ENCODE assay signal across 1 cellular context in the genomic region with DNA sequence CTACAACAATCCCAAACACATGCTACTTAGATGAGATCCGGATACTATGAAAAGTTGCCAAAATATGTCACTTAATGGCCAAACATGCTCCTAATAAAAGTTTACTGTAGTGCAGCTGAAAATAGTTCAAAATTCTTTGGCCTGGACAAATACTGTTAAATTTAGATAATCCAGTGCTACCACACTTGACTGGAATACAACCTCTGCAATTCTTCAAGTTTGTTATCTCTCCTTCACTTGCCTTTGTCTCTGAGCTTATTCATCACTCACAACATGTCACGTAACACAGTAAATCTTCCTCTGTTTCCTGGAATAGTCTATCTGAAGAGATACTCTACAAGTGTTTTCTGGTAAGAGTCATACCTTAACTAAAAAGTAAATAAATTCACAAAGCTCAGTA.
TF ChIP-seq lines count a peak whose summit lies in the region.

No MANE protein-coding gene starts in this region.

TF ChIP-seq in K562, 482 proteins besides CTCF, POLR2A, EP300 and RAD21 (continued from another document and continues in another):
- TF ChIP-seq, protein P1, sequence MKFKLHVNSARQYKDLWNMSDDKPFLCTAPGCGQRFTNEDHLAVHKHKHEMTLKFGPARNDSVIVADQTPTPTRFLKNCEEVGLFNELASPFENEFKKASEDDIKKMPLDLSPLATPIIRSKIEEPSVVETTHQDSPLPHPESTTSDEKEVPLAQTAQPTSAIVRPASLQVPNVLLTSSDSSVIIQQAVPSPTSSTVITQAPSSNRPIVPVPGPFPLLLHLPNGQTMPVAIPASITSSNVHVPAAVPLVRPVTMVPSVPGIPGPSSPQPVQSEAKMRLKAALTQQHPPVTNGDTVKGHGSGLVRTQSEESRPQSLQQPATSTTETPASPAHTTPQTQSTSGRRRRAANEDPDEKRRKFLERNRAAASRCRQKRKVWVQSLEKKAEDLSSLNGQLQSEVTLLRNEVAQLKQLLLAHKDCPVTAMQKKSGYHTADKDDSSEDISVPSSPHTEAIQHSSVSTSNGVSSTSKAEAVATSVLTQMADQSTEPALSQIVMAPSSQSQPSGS (CRISPR knock-in tag; IDR thresholded peaks at IDR 0.05): no peak
- TF ChIP-seq, protein P2, sequence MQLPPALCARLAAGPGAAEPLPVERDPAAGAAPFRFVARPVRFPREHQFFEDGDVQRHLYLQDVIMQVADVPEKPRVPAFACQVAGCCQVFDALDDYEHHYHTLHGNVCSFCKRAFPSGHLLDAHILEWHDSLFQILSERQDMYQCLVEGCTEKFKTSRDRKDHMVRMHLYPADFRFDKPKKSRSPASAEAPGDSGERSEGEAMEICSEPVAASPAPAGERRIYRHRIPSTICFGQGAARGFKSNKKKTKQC (CRISPR knock-in tag; IDR thresholded peaks at IDR 0.05): no peak
- TF ChIP-seq, protein P3, sequence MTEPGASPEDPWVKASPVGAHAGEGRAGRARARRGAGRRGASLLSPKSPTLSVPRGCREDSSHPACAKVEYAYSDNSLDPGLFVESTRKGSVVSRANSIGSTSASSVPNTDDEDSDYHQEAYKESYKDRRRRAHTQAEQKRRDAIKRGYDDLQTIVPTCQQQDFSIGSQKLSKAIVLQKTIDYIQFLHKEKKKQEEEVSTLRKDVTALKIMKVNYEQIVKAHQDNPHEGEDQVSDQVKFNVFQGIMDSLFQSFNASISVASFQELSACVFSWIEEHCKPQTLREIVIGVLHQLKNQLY (CRISPR knock-in tag; conservative IDR thresholded peaks at IDR 0.05): no peak
- TF ChIP-seq HDAC6 (IDR thresholded peaks at IDR 0.05; ENCODE audit: low read depth, low read length): no peak
- TF ChIP-seq ZNF766 (CRISPR knock-in tag; conservative IDR thresholded peaks at IDR 0.05): peak; percentile 54; the same call in 1 of the 2 replicates
- TF ChIP-seq, protein P4, sequence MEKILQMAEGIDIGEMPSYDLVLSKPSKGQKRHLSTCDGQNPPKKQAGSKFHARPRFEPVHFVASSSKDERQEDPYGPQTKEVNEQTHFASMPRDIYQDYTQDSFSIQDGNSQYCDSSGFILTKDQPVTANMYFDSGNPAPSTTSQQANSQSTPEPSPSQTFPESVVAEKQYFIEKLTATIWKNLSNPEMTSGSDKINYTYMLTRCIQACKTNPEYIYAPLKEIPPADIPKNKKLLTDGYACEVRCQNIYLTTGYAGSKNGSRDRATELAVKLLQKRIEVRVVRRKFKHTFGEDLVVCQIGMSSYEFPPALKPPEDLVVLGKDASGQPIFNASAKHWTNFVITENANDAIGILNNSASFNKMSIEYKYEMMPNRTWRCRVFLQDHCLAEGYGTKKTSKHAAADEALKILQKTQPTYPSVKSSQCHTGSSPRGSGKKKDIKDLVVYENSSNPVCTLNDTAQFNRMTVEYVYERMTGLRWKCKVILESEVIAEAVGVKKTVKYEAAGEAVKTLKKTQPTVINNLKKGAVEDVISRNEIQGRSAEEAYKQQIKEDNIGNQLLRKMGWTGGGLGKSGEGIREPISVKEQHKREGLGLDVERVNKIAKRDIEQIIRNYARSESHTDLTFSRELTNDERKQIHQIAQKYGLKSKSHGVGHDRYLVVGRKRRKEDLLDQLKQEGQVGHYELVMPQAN (IDR thresholded peaks at IDR 0.05; ENCODE audit: borderline replicate concordance): no peak
- no peak for TF ChIP-seq ZKSCAN1 (IDR thresholded peaks at IDR 0.05; ENCODE audit: low read depth, low read length)
- no peak for TF ChIP-seq FOXK1 (CRISPR knock-in tag; IDR thresholded peaks at IDR 0.05; ENCODE audit: borderline replicate concordance)
- TF ChIP-seq NCOA1 (IDR thresholded peaks at IDR 0.05; ENCODE audit: low read depth): peak; percentile 35; the same call in 1 of the 2 replicates
- TF ChIP-seq PCBP1 (IDR thresholded peaks at IDR 0.05; ENCODE audit: low read depth, low read length, poor library complexity, severe bottlenecking): no peak
- TF ChIP-seq NR3C1 (CRISPR knock-in tag; IDR thresholded peaks at IDR 0.05): no peak
- no peak for TF ChIP-seq PHF21A (IDR thresholded peaks at IDR 0.05; ENCODE audit: borderline replicate concordance, low read depth)
- no peak for TF ChIP-seq RBM39 (optimal IDR thresholded peaks at IDR 0.05; ENCODE audit: low read depth, low read length)
- TF ChIP-seq, protein P5, sequence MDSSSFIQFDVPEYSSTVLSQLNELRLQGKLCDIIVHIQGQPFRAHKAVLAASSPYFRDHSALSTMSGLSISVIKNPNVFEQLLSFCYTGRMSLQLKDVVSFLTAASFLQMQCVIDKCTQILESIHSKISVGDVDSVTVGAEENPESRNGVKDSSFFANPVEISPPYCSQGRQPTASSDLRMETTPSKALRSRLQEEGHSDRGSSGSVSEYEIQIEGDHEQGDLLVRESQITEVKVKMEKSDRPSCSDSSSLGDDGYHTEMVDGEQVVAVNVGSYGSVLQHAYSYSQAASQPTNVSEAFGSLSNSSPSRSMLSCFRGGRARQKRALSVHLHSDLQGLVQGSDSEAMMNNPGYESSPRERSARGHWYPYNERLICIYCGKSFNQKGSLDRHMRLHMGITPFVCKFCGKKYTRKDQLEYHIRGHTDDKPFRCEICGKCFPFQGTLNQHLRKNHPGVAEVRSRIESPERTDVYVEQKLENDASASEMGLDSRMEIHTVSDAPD (CRISPR knock-in tag; IDR thresholded peaks at IDR 0.05): no peak
- no peak for TF ChIP-seq STAT5B (CRISPR knock-in tag; IDR thresholded peaks at IDR 0.05)
- TF ChIP-seq CBX5 (IDR thresholded peaks at IDR 0.05; ENCODE audit: borderline replicate concordance, low read depth): no peak
- TF ChIP-seq MCM2 (IDR thresholded peaks at IDR 0.05; ENCODE audit: low read depth): no peak
- TF ChIP-seq HDAC3 (IDR thresholded peaks at IDR 0.05; ENCODE audit: borderline replicate concordance, partially characterized antibody): peak; percentile 68
- TF ChIP-seq, protein P6, sequence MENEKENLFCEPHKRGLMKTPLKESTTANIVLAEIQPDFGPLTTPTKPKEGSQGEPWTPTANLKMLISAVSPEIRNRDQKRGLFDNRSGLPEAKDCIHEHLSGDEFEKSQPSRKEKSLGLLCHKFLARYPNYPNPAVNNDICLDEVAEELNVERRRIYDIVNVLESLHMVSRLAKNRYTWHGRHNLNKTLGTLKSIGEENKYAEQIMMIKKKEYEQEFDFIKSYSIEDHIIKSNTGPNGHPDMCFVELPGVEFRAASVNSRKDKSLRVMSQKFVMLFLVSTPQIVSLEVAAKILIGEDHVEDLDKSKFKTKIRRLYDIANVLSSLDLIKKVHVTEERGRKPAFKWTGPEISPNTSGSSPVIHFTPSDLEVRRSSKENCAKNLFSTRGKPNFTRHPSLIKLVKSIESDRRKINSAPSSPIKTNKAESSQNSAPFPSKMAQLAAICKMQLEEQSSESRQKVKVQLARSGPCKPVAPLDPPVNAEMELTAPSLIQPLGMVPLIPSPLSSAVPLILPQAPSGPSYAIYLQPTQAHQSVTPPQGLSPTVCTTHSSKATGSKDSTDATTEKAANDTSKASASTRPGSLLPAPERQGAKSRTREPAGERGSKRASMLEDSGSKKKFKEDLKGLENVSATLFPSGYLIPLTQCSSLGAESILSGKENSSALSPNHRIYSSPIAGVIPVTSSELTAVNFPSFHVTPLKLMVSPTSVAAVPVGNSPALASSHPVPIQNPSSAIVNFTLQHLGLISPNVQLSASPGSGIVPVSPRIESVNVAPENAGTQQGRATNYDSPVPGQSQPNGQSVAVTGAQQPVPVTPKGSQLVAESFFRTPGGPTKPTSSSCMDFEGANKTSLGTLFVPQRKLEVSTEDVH (IDR thresholded peaks at IDR 0.05; ENCODE audit: low read depth, partially characterized antibody): no peak
- TF ChIP-seq ZNF778 (CRISPR knock-in tag; IDR thresholded peaks at IDR 0.05): no peak
- no peak for TF ChIP-seq SREBF2 (CRISPR knock-in tag; IDR thresholded peaks at IDR 0.05)
- no peak for TF ChIP-seq NFIX (CRISPR knock-in tag; IDR thresholded peaks at IDR 0.05; ENCODE audit: low read depth)
- TF ChIP-seq YY1 (IDR thresholded peaks at IDR 0.05; ENCODE audit: borderline replicate concordance in 1 of 3, control insufficient read depth in 1 of 3, extremely low read depth in 1 of 3, insufficient read depth in 3 of 3, insufficient read length in 1 of 3, insufficient replicate concordance in 2 of 3, low read depth in 1 of 3, low read length in 2 of 3): no peak
- TF ChIP-seq ZNF124 (CRISPR knock-in tag; IDR thresholded peaks at IDR 0.05): no peak
- no peak for TF ChIP-seq MXI1 (IDR thresholded peaks at IDR 0.05; ENCODE audit: low read depth, low read length)
- no peak for TF ChIP-seq EGR1 (conservative IDR thresholded peaks at IDR 0.05)
- TF ChIP-seq, protein P7, sequence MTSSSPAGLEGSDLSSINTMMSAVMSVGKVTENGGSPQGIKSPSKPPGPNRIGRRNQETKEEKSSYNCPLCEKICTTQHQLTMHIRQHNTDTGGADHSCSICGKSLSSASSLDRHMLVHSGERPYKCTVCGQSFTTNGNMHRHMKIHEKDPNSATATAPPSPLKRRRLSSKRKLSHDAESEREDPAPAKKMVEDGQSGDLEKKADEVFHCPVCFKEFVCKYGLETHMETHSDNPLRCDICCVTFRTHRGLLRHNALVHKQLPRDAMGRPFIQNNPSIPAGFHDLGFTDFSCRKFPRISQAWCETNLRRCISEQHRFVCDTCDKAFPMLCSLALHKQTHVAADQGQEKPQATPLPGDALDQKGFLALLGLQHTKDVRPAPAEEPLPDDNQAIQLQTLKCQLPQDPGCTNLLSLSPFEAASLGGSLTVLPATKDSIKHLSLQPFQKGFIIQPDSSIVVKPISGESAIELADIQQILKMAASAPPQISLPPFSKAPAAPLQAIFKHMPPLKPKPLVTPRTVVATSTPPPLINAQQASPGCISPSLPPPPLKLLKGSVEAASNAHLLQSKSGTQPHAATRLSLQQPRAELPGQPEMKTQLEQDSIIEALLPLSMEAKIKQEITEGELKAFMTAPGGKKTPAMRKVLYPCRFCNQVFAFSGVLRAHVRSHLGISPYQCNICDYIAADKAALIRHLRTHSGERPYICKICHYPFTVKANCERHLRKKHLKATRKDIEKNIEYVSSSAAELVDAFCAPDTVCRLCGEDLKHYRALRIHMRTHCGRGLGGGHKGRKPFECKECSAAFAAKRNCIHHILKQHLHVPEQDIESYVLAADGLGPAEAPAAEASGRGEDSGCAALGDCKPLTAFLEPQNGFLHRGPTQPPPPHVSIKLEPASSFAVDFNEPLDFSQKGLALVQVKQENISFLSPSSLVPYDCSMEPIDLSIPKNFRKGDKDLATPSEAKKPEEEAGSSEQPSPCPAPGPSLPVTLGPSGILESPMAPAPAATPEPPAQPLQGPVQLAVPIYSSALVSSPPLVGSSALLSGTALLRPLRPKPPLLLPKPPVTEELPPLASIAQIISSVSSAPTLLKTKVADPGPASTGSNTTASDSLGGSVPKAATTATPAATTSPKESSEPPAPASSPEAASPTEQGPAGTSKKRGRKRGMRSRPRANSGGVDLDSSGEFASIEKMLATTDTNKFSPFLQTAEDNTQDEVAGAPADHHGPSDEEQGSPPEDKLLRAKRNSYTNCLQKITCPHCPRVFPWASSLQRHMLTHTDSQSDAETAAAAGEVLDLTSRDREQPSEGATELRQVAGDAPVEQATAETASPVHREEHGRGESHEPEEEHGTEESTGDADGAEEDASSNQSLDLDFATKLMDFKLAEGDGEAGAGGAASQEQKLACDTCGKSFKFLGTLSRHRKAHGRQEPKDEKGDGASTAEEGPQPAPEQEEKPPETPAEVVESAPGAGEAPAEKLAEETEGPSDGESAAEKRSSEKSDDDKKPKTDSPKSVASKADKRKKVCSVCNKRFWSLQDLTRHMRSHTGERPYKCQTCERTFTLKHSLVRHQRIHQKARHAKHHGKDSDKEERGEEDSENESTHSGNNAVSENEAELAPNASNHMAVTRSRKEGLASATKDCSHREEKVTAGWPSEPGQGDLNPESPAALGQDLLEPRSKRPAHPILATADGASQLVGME (CRISPR knock-in tag; IDR thresholded peaks at IDR 0.05): no peak
- no peak for TF ChIP-seq DDX20 (tag; IDR thresholded peaks at IDR 0.05; ENCODE audit: low read depth)
- TF ChIP-seq HNRNPUL1 (IDR thresholded peaks at IDR 0.05; ENCODE audit: low read length): no peak
- TF ChIP-seq, protein P8, sequence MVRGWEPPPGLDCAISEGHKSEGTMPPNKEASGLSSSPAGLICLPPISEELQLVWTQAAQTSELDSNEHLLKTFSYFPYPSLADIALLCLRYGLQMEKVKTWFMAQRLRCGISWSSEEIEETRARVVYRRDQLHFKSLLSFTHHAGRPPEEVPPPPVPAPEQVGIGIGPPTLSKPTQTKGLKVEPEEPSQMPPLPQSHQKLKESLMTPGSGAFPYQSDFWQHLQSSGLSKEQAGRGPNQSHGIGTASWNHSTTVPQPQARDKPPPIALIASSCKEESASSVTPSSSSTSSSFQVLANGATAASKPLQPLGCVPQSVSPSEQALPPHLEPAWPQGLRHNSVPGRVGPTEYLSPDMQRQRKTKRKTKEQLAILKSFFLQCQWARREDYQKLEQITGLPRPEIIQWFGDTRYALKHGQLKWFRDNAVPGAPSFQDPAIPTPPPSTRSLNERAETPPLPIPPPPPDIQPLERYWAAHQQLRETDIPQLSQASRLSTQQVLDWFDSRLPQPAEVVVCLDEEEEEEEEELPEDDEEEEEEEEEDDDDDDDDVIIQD (CRISPR knock-in tag; IDR thresholded peaks at IDR 0.05): no peak
- no peak for TF ChIP-seq CAMTA2 (CRISPR knock-in tag; conservative IDR thresholded peaks at IDR 0.05)
- TF ChIP-seq ZFP30 (CRISPR knock-in tag; IDR thresholded peaks at IDR 0.05; ENCODE audit: borderline replicate concordance): no peak
- TF ChIP-seq POLR2H (tag; IDR thresholded peaks at IDR 0.05; ENCODE audit: low read depth): no peak
- TF ChIP-seq ILF3 (IDR thresholded peaks at IDR 0.05; ENCODE audit: borderline replicate concordance): no peak; the same call in 1 of the 2 replicates
- TF ChIP-seq, protein P9, sequence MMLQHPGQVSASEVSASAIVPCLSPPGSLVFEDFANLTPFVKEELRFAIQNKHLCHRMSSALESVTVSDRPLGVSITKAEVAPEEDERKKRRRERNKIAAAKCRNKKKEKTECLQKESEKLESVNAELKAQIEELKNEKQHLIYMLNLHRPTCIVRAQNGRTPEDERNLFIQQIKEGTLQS (IDR thresholded peaks at IDR 0.05): peak; percentile 44; the same call in 1 of the 2 replicates
- TF ChIP-seq, protein P9 (CRISPR knock-in tag; conservative IDR thresholded peaks at IDR 0.05): no peak
- no peak for TF ChIP-seq ZFP36 (IDR thresholded peaks at IDR 0.05; ENCODE audit: low read depth, low read length, partially characterized antibody)
- TF ChIP-seq, protein P10, sequence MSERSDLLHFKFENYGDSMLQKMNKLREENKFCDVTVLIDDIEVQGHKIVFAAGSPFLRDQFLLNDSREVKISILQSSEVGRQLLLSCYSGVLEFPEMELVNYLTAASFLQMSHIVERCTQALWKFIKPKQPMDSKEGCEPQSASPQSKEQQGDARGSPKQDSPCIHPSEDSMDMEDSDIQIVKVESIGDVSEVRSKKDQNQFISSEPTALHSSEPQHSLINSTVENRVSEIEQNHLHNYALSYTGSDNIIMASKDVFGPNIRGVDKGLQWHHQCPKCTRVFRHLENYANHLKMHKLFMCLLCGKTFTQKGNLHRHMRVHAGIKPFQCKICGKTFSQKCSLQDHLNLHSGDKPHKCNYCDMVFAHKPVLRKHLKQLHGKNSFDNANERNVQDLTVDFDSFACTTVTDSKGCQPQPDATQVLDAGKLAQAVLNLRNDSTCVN (CRISPR knock-in tag; IDR thresholded peaks at IDR 0.05): no peak
